ENCODE assay signal across 10 cellular contexts in the genomic region with DNA sequence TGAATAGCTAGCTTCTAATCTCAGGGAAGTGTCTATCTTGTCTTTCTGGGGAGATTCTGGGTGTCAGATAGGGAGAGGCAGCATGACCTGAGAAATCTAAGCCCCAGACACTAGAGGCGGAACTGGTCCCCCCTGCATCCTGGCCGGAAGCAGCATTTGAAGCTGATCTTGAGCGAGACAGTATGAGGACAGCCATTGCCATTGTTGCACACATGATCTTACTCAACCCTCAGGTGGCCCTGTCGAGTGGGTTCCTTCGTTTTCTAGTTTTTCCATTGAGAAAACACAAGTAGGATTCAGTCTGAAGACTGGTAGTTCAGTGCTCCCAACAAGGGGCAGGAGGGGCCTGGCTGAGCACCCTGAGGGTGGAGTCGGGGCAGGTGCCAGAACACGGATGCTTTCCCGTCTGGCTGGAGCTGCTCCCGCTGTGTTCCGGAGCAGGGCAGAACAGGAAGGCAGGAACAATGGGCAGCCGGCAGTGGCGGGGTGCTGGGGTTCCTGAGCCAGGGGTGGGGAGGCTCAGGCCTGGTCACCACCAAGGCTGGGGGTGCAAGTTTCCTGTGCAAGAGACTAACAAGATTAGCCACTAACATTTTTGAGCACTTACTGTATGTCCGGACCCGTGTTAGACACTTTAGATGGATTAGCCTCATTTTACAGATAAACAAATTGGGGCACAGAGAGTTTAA.
DNase-seq lines count a peak whose midpoint lies in the region; ATAC-seq, FAIRE-seq and TF ChIP-seq lines count a peak whose summit lies in the region.
"Had no signal": no experiment of that assay in that cellular context is flagged by ENCODE, and none has a peak within 500 bp of the region (broad histone marks: within the 10 kb centered on the region; RNA-seq: fewer than 3 reads in every experiment).

No MANE protein-coding gene starts in this region.

- peaks cover 0 to 14% of the 10 kb centered on the region in 2 donors for H3K4me1 ChIP-seq in muscle layer of duodenum (ENCODE audit: control insufficient read depth in 1 of 2, insufficient read depth in 2 of 2, low read length in 2 of 2)

- peaks cover 0 to 16% of the 10 kb centered on the region in 2 donors for H3K36me3 ChIP-seq in muscle layer of duodenum (ENCODE audit: control insufficient read depth in 1 of 2, insufficient read depth in 2 of 2, low read length in 2 of 2)

- no peak for FAIRE-seq in RCC 7860 (lab: Jason Lieb, UNC)

- no peak for TF ChIP-seq CTCF in coronary artery (IDR thresholded peaks at IDR 0.05)

- no peaks in the 10 kb centered on the region for H3K27me3 ChIP-seq in muscle layer of duodenum (ENCODE audit: low read depth, low read length)

- H3K27me3 Mint-ChIP-seq in stimulated activated naive CD8-positive, alpha-beta T cell treated with anti-CD3 and anti-CD28 coated beads, Interleukin-15, Interleukin-2, amounts not matched to agents 100 ng/mL and 50 ng/mL, for 24 hours, result no peaks in the 10 kb centered on the region

- H3K4me3 ChIP-seq in coronary artery, result peak overlapping the region; percentile 46
- no peak overlapping the region for H3K4me3 ChIP-seq in muscle layer of duodenum (ENCODE audit: low read depth in 1 of 2, low read length in 2 of 2)

- no peak for DNase-seq in stimulated activated naive CD8-positive, alpha-beta T cell treated with anti-CD3 and anti-CD28 coated beads, Interleukin-15, Interleukin-2, amounts not matched to agents 100 U/mL and 50 U/mL, for 24 hours
- DNase-seq in coronary artery (ENCODE audit: low spot score), result no peak
- DNase-seq in RCC 7860 (ENCODE audit: low spot score), result no peak
- DNase-seq in COLO829 (ENCODE audit: low spot score), result no peak
- no peak for DNase-seq in AG08396 (ENCODE audit: low spot score)
- no peak for DNase-seq in SHP77 treated with DMSO at 0.1 percent for 48 hours (lab: John Stamatoyannopoulos, UW)
- DNase-seq: DMS153, NCI-H1092 treated with DMSO at 0.1 percent for 48 hours had no signal

- H3K27ac ChIP-seq in coronary artery (peak overlapping the region in 1 of 2 donors; percentile 60), muscle layer of duodenum (ENCODE audit: low read length) (peak overlapping the region; percentile 5)

- H3K9me3 Mint-ChIP-seq in stimulated activated naive CD8-positive, alpha-beta T cell treated with anti-CD3 and anti-CD28 coated beads, Interleukin-15, Interleukin-2, amounts not matched to agents 100 ng/mL and 50 ng/mL, for 24 hours, result no peaks in the 10 kb centered on the region

- H3K9me3 ChIP-seq in muscle layer of duodenum (ENCODE audit: control insufficient read depth in 1 of 2, low read length in 2 of 2), result no peaks in the 10 kb centered on the region

- H3K36me3 Mint-ChIP-seq in stimulated activated naive CD8-positive, alpha-beta T cell treated with anti-CD3 and anti-CD28 coated beads, Interleukin-15, Interleukin-2, amounts not matched to agents 100 ng/mL and 50 ng/mL, for 24 hours (ENCODE audit: low read depth), result peaks cover 17% of the 10 kb centered on the region

- peaks cover 37% of the 10 kb centered on the region for H3K4me1 Mint-ChIP-seq in stimulated activated naive CD8-positive, alpha-beta T cell treated with anti-CD3 and anti-CD28 coated beads, Interleukin-15, Interleukin-2, amounts not matched to agents 100 ng/mL and 50 ng/mL, for 24 hours (ENCODE audit: low read depth)

- peak overlapping the region; percentile 4 for H3K4me3 Mint-ChIP-seq in stimulated activated naive CD8-positive, alpha-beta T cell treated with anti-CD3 and anti-CD28 coated beads, Interleukin-15, Interleukin-2, amounts not matched to agents 100 ng/mL and 50 ng/mL, for 24 hours

- H3K27ac Mint-ChIP-seq in stimulated activated naive CD8-positive, alpha-beta T cell treated with anti-CD3 and anti-CD28 coated beads, Interleukin-15, Interleukin-2, amounts not matched to agents 100 ng/mL and 50 ng/mL, for 24 hours, result peak overlapping the region; percentile 82

- ATAC-seq in stimulated activated naive CD8-positive, alpha-beta T cell treated with anti-CD3 and anti-CD28 coated beads, Interleukin-15, Interleukin-2, amounts not matched to agents 100 U/mL and 50 U/mL, for 24 hours, result no peak
